In genomic region chr1:181504294-181505115, GRCh38 we compare ENCODE assay signal across 8 cellular contexts. TPM values are rescaled to one million over a fixed set of nuclear protein-coding genes. Genes with fewer than 3 reads are reported as not detected.
DNase-seq lines count a peak whose midpoint lies in the region; ATAC-seq and TF ChIP-seq lines count a peak whose summit lies in the region.

No MANE protein-coding gene starts in this region.

- H3K27ac Mint-ChIP-seq in activated naive CD8-positive, alpha-beta T cell treated with anti-CD3 and anti-CD28 coated beads, Interleukin-2, amount 50 U/mL, for 24 hours = no peak overlapping the region

- H3K4me3 ChIP-seq in osteoblast (ENCODE audit: insufficient read depth, low read length) = no peak overlapping the region
- H3K4me3 ChIP-seq in left lung = no peak overlapping the region

- peak; percentile 76 for DNase-seq in D341Med (ENCODE audit: low spot score)
- DNase-seq in NCI-H1436 (lab: John Stamatoyannopoulos, UW) = peak; percentile 67
- DNase-seq in activated naive CD8-positive, alpha-beta T cell treated with anti-CD3 and anti-CD28 coated beads, Interleukin-2, amount 50 U/mL, for 24 hours = no peak
- peak; percentile 77 for DNase-seq in osteoblast (ENCODE audit: insufficient read length, low spot score, missing footprints)
- no peak for DNase-seq in HPDE6-E6E7 (ENCODE audit: extremely low spot score)
- DNase-seq in left lung = no peak

- intact Hi-C loops in left lung (cut with DNase I) = no loop called here

- H3K4me1 ChIP-seq in osteoblast (ENCODE audit: insufficient read depth, low read length) = peaks cover 5% of the 10 kb centered on the region
- peaks cover 0 to 18% of the 10 kb centered on the region in 2 donors for H3K4me1 ChIP-seq in left lung

- H3K9me3 Mint-ChIP-seq in activated naive CD8-positive, alpha-beta T cell treated with anti-CD3 and anti-CD28 coated beads, Interleukin-2, amount 50 U/mL, for 24 hours = no peaks in the 10 kb centered on the region

- H3K27me3 ChIP-seq in osteoblast (ENCODE audit: insufficient read depth, low read length) = no peaks in the 10 kb centered on the region
- no peaks in the 10 kb centered on the region for H3K27me3 ChIP-seq in left lung

- no peak overlapping the region for H3K4me2 ChIP-seq in osteoblast (ENCODE audit: insufficient read depth, low read length)

- H4K20me1 ChIP-seq in osteoblast (ENCODE audit: insufficient read depth, low read length) = no peaks in the 10 kb centered on the region

- no peaks in the 10 kb centered on the region for H3K36me3 ChIP-seq in osteoblast (ENCODE audit: insufficient read depth, low read length)
- no peaks in the 10 kb centered on the region for H3K36me3 ChIP-seq in left lung

- H3K79me2 ChIP-seq in osteoblast (ENCODE audit: insufficient read depth, low read length) = no peaks in the 10 kb centered on the region

- H3K9me3 ChIP-seq in osteoblast (ENCODE audit: low read depth, low read length) = no peaks in the 10 kb centered on the region
- H3K9me3 ChIP-seq in left lung = no peaks in the 10 kb centered on the region

- peaks cover 11% of the 10 kb centered on the region for H3K27me3 Mint-ChIP-seq in activated naive CD8-positive, alpha-beta T cell treated with anti-CD3 and anti-CD28 coated beads, Interleukin-2, amount 50 U/mL, for 24 hours

- no peaks in the 10 kb centered on the region for H3K36me3 Mint-ChIP-seq in activated naive CD8-positive, alpha-beta T cell treated with anti-CD3 and anti-CD28 coated beads, Interleukin-2, amount 50 U/mL, for 24 hours (ENCODE audit: low read depth)

- peak; percentile 56 for ATAC-seq in GM18907 (IDR thresholded peaks at IDR 0.05; ENCODE audit: unreplicated experiment)
- peak; percentile 53 for ATAC-seq in HG02943 (IDR thresholded peaks at IDR 0.05; ENCODE audit: low read depth, unreplicated experiment)
- ATAC-seq in activated naive CD8-positive, alpha-beta T cell treated with anti-CD3 and anti-CD28 coated beads, Interleukin-2, amount 50 U/mL, for 24 hours = peak; percentile 51
- no peak for ATAC-seq in left lung

- TF ChIP-seq CTCF in osteoblast (IDR thresholded peaks at IDR 0.05; ENCODE audit: extremely low read depth, low read depth, low read length) (peak; percentile 28), left lung (IDR thresholded peaks at IDR 0.05) (no peak)

- H3K4me3 Mint-ChIP-seq in activated naive CD8-positive, alpha-beta T cell treated with anti-CD3 and anti-CD28 coated beads, Interleukin-2, amount 50 U/mL, for 24 hours = no peak overlapping the region

- H3K27ac ChIP-seq in osteoblast (ENCODE audit: low read depth, low read length) (no peak overlapping the region), left lung (peak overlapping the region in 1 of 2 donors; percentile 84)

- H2AFZ ChIP-seq in osteoblast (ENCODE audit: low read length) = no peak overlapping the region

- peaks cover 2% of the 10 kb centered on the region for H3K4me1 Mint-ChIP-seq in activated naive CD8-positive, alpha-beta T cell treated with anti-CD3 and anti-CD28 coated beads, Interleukin-2, amount 50 U/mL, for 24 hours

RNA-seq across cellular contexts. Expression of gene CACNA1E, which starts 21.2 kb away (rescaled TPM):
- total RNA-seq in osteoblast = under 0.01 and 0.29 TPM in 2 replicates
- 1 to 10 TPM in 1 of 2 donors, not detected in 1; 1.2 TPM for total RNA-seq in left lung

Comparison
In these comparisons a context has a peak if more than half of its experiments do, and no peak if none do; other contexts are left out.
1. DNase-seq: peak in D341Med (single experiment), NCI-H1436 (single experiment) and osteoblast (single experiment); none in activated naive CD8-positive, alpha-beta T cell treated with anti-CD3 and anti-CD28 coated beads, Interleukin-2, amount 50 U/mL, for 24 hours (single experiment), HPDE6-E6E7 (single experiment) and left lung (0 of 2).